In genomic region chr9:96022445-96023031, GRCh38 we compare ENCODE assay signal across 9 cellular contexts.
DNase-seq lines count a peak whose midpoint lies in the region; ATAC-seq and TF ChIP-seq lines count a peak whose summit lies in the region.
"Had no signal": no experiment of that assay in that cellular context is flagged by ENCODE, and none has a peak within 500 bp of the region (broad histone marks: within the 10 kb centered on the region; RNA-seq: fewer than 3 reads in every experiment).

No MANE protein-coding gene starts in this region.

- H3K27me3 ChIP-seq in HUES48 (ENCODE audit: control insufficient read depth, insufficient read depth, low read length): peaks cover 89% of the 10 kb centered on the region
- H3K27me3 ChIP-seq in hepatocyte: peaks cover 58% of the 10 kb centered on the region

- no peaks in the 10 kb centered on the region for H3K9me2 ChIP-seq in hepatocyte (replicated peaks; ENCODE audit: insufficient read depth)

- DNase-seq in activated CD8-positive, alpha-beta memory T cell treated with anti-CD3 and anti-CD28 coated beads for 24 hours: peak; percentile 81
- DNase-seq in hepatocyte (ENCODE audit: low spot score): no peak
- DNase-seq in stimulated activated CD8-positive, alpha-beta memory T cell treated with anti-CD3 and anti-CD28 coated beads, Interleukin-4, amount 100 ng/mL, for 24 hours (ENCODE audit: low read depth): peak; percentile 49
- no peak for DNase-seq in cerebellum (ENCODE audit: low spot score)

- H3K4me2 ChIP-seq in hepatocyte: peak overlapping the region; percentile 100

- H3K79me2 ChIP-seq in hepatocyte: peaks cover 2% of the 10 kb centered on the region

- ATAC-seq in HG02970 (IDR thresholded peaks at IDR 0.05; ENCODE audit: low FRiP score, unreplicated experiment): no peak
- no peak for ATAC-seq in HG02798 (IDR thresholded peaks at IDR 0.05; ENCODE audit: poor library complexity, unreplicated experiment)
- no peak for ATAC-seq in HG03354 (IDR thresholded peaks at IDR 0.05; ENCODE audit: poor library complexity, severe bottlenecking, unreplicated experiment)
- ATAC-seq: HCT116 had no signal

- no peak overlapping the region for H3K9ac ChIP-seq in HUES48 (ENCODE audit: low read depth, low read length)

- WGBS in hepatocyte (ENCODE audit: low lambda C conversion rate, missing lambda C conversion rate): 15% methylated on average over 25 of the region's 25 CpGs

- H2AFZ ChIP-seq in hepatocyte: no peak overlapping the region

- peak overlapping the region; percentile 71 for H3K4me3 ChIP-seq in HUES48 (ENCODE audit: low read depth, low read length)
- H3K4me3 ChIP-seq in hepatocyte: no peak overlapping the region

- no peak for TF ChIP-seq CTCF in hepatocyte (IDR thresholded peaks at IDR 0.05; ENCODE audit: poor library complexity)

- H3K4me1 ChIP-seq in HUES48 (ENCODE audit: control insufficient read depth, insufficient read depth, low read length): peaks cover 14% of the 10 kb centered on the region; the same call in 1 of the 2 replicates
- H3K4me1 ChIP-seq in hepatocyte (ENCODE audit: insufficient read depth): peaks cover 26% of the 10 kb centered on the region

- no peaks in the 10 kb centered on the region for H4K20me1 ChIP-seq in hepatocyte (ENCODE audit: insufficient read depth, poor library complexity, severe bottlenecking)

- H3K27ac ChIP-seq in HUES48 (ENCODE audit: low read depth, low read length): no peak overlapping the region
- peak overlapping the region; percentile 89 for H3K27ac ChIP-seq in hepatocyte

- H3K9me3 ChIP-seq in HUES48 (ENCODE audit: control insufficient read depth, insufficient read depth, low read length): no peaks in the 10 kb centered on the region
- H3K9me3 ChIP-seq in hepatocyte (ENCODE audit: low read depth): no peaks in the 10 kb centered on the region

- H3K36me3 ChIP-seq in HUES48 (ENCODE audit: control insufficient read depth, insufficient read depth, low read length) (no peaks in the 10 kb centered on the region), hepatocyte (replicated peaks; ENCODE audit: insufficient read depth, low read depth) (no peaks in the 10 kb centered on the region)

Comparison
In these comparisons a context has a peak if more than half of its experiments do, and no peak if none do; other contexts are left out.
1. DNase-seq: peak in activated CD8-positive, alpha-beta memory T cell treated with anti-CD3 and anti-CD28 coated beads for 24 hours (single experiment) and stimulated activated CD8-positive, alpha-beta memory T cell treated with anti-CD3 and anti-CD28 coated beads, Interleukin-4, amount 100 ng/mL, for 24 hours (single experiment); none in hepatocyte (single experiment) and cerebellum (single experiment).